Comparison of ENCODE assay signal across 1 cellular context in the genomic region with DNA sequence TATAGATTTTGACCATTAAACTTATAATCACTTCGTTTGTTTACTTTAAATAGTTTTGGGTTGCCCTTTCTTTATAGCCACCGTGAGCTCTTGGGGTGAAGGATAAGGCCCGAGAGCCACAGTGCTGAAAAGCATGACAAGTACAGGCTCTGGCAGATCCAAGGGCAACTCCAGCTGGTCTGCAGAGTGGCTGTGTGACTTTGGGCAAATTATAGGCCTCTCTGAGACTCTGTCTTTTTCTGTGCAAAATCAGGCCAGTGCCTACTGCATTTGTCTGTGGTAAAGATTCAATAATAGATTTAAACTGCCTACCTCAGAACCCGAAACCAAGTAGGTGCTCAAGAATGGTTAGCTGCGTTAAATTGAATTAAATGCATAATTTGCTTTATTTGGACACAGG.
TF ChIP-seq lines count a peak whose summit lies in the region.

No MANE protein-coding gene starts in this region.

TF ChIP-seq in HepG2, 621 proteins besides CTCF, POLR2A, EP300 and RAD21:
- TF ChIP-seq, protein P1, sequence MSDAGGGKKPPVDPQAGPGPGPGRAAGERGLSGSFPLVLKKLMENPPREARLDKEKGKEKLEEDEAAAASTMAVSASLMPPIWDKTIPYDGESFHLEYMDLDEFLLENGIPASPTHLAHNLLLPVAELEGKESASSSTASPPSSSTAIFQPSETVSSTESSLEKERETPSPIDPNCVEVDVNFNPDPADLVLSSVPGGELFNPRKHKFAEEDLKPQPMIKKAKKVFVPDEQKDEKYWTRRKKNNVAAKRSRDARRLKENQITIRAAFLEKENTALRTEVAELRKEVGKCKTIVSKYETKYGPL (CRISPR knock-in tag; IDR thresholded peaks at IDR 0.05), result no peak
- peak; percentile 58; the same call in 1 of the 2 replicates for TF ChIP-seq ZNF768 (CRISPR knock-in tag; IDR thresholded peaks at IDR 0.05)
